Comparison of ENCODE assay signal across 8 cellular contexts in the genomic region with DNA sequence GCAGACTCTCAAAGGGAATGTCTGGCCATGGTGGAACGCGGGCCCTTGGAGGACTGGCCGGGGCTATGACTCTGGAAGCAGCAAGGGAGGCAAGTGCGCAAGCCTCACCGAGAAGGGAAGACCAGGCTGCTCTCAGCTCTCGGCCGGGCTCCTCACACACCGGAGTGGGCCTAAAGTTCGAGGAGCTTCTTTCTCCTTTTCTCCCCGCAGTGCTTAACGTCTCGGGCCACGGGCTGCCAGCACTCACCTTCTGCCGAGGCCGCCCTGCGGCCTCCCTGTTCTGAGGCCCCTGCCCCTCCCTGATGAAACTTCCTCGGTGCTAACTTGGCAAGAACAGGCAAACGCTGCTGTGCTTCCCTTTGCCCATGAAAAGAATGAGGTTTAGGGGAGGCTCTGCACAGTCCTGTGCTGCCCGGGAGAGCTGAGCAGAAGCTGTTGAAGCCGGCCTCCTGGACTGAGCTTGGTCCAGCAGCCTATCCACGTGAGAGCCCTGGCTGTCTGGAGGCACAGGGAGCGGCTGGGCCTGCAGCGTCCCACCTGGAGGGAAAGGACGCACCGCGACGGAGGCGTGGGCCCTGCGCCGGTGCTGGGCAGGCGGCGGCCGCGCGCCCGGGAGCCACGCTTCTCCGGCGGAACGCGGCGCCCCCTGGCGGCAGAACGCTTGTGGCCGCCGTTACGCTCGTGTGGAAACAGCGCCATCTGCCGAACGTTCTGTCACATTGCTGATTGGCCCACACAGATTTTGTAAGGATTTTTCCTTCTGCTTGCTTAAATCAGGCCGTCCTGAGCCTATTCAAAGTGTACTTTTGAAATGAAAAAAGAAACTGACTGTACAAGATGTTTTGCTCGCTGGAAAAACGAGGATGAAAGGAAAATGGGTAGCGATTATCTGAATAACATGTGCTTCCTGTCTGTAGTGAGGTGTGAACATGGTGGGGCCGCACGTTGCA.
DNase-seq lines count a peak whose midpoint lies in the region; ATAC-seq and TF ChIP-seq lines count a peak whose summit lies in the region.

No MANE protein-coding gene starts in this region.

- H4K20me1 ChIP-seq in osteoblast (ENCODE audit: insufficient read depth, low read length) = no peaks in the 10 kb centered on the region

- WGBS in thyroid gland, 2 donors = 20 to 29% methylated on average over 39 of the region's 57 CpGs

- H3K27me3 ChIP-seq in osteoblast (ENCODE audit: insufficient read depth, low read length) = peaks cover 33% of the 10 kb centered on the region
- no peaks in the 10 kb centered on the region for H3K27me3 ChIP-seq in thyroid gland

- peak overlapping the region; percentile 79 for H3K4me2 ChIP-seq in osteoblast (ENCODE audit: insufficient read depth, low read length)

- H3K27ac ChIP-seq in osteoblast (ENCODE audit: low read depth, low read length) (no peak overlapping the region), thyroid gland (peak overlapping the region in 1 of 3 donors; percentile 29)

- H3K4me1 ChIP-seq in osteoblast (ENCODE audit: insufficient read depth, low read length) (peaks cover 3% of the 10 kb centered on the region), thyroid gland (peaks cover 0 to 4% of the 10 kb centered on the region in 2 donors)

- H3K9me3 ChIP-seq in osteoblast (ENCODE audit: low read depth, low read length) (no peaks in the 10 kb centered on the region), thyroid gland (no peaks in the 10 kb centered on the region)

- no peaks in the 10 kb centered on the region for H3K36me3 ChIP-seq in osteoblast (ENCODE audit: insufficient read depth, low read length)
- no peaks in the 10 kb centered on the region for H3K36me3 ChIP-seq in thyroid gland

- peak; percentile 96 for TF ChIP-seq CTCF in osteoblast (IDR thresholded peaks at IDR 0.05; ENCODE audit: extremely low read depth, low read depth, low read length)
- TF ChIP-seq CTCF in thyroid gland (IDR thresholded peaks at IDR 0.05) = peak; percentile 82 to 100 (median 98)

- peak; percentile 93 for ATAC-seq in GM21717 (IDR thresholded peaks at IDR 0.05; ENCODE audit: unreplicated experiment)

- DNase-seq in Daoy (ENCODE audit: low read depth) = peak; percentile 81
- DNase-seq in Jurkat, Clone E6-1 (ENCODE audit: low read depth, low spot score) = peak; percentile 70
- DNase-seq in SHP77 treated with DMSO at 0.1 percent for 48 hours (lab: John Stamatoyannopoulos, UW) = peak; percentile 43
- DNase-seq in activated gamma-delta T cell treated with anti-CD3 and anti-CD28 coated beads, Interleukin-2, amount 50 U/mL, for 16 hours (ENCODE audit: low read depth) = peak; percentile 63
- DNase-seq in globus pallidus (ENCODE audit: low spot score) = peak; percentile 41
- peak; percentile 86 for DNase-seq in osteoblast (ENCODE audit: insufficient read length, low spot score, missing footprints)
- peak; percentile 84 to 85 for DNase-seq in thyroid gland

- peak overlapping the region; percentile 27 for H3K4me3 ChIP-seq in Jurkat, Clone E6-1 (ENCODE audit: low read length)
- H3K4me3 ChIP-seq in osteoblast (ENCODE audit: insufficient read depth, low read length) (peak overlapping the region; percentile 58), thyroid gland (replicated peaks in 1 of 3) (peak overlapping the region in 1 of 3 donors; percentile 1)

- intact Hi-C loops in thyroid gland (cut with DNase I) = no loop called here

- H3K79me2 ChIP-seq in osteoblast (ENCODE audit: insufficient read depth, low read length) = no peaks in the 10 kb centered on the region

- peak overlapping the region; percentile 94 for H2AFZ ChIP-seq in osteoblast (ENCODE audit: low read length)

- no peak for TF ChIP-seq POLR2A in thyroid gland (IDR thresholded peaks at IDR 0.05)
